Comparison of ENCODE assay signal across 1 cellular context in the genomic region with DNA sequence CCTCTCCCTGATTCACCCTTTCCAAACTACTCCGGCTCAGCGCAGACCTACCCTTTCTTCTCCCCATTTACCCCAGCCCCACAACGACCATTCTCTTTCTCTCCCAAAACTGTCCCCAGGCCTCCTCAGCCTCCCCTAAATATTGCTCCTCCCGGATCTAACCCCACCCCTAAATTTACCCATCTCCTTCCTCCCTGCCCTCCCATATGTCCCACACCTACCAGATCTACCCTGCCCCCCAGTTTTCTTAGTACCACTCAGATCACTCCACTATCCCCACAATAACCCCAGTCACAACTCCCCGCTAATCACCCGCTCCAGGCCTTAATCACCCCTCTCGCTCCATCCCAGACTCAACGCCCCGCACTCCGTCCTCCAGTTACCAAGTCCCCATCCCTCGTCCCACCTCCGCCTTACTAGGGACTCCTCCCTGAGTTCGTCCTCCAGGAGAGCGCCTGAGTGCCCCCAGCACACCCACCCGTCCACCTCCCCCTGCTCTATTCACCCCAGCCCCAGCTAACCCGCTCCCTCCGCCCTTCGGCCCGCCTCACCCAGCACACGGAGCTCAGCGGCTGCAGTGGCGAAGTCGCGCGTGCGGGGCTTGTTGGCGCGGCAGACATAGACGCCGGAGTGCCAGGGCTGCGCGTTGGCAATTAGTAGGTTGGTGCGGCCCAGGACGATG.
TF ChIP-seq lines count a peak whose summit lies in the region.

No MANE protein-coding gene starts in this region.

TF ChIP-seq in H1, 55 proteins besides CTCF, POLR2A, EP300 and RAD21:
- TF ChIP-seq EGR1 (IDR thresholded peaks at IDR 0.05; ENCODE audit: borderline replicate concordance, low read depth, low read length) (no peak), GABPA (IDR thresholded peaks at IDR 0.05; ENCODE audit: borderline replicate concordance, insufficient read depth, low read length) (0 out of 2 replicates have a peak, but pooled peaks have one; percentile 13), EZH2 (IDR thresholded peaks at IDR 0.05; ENCODE audit: low read depth, low read length, severe bottlenecking) (peak; percentile 77), ASH2L (IDR thresholded peaks at IDR 0.05; ENCODE audit: low read length) (peak; percentile 34), KDM4A (IDR thresholded peaks at IDR 0.05; ENCODE audit: low read depth, low read length, severe bottlenecking) (peak; percentile 42), RBBP5 (IDR thresholded peaks at IDR 0.05; ENCODE audit: borderline replicate concordance, low read depth, low read length) (0 out of 2 replicates have a peak, but pooled peaks have one; percentile 40), YY1 (IDR thresholded peaks at IDR 0.05; ENCODE audit: low read depth, low read length) (0 out of 2 replicates have a peak, but pooled peaks have one; percentile 23), SUZ12 (IDR thresholded peaks at IDR 0.05; ENCODE audit: low read length) (peak; percentile 86), CBX5 (IDR thresholded peaks at IDR 0.05; ENCODE audit: low read depth, low read length) (no peak), SP1 (IDR thresholded peaks at IDR 0.05; ENCODE audit: low read depth, low read length) (no peak), POLR2AphosphoS5 (IDR thresholded peaks at IDR 0.05; ENCODE audit: low read depth, low read length) (no peak)
